ENCODE assay signal across 9 cellular contexts in genomic region chr1:11478571-11479374, GRCh38. TPM values are rescaled to one million over a fixed set of nuclear protein-coding genes. Genes with fewer than 3 reads are reported as not detected.
DNase-seq lines count a peak whose midpoint lies in the region; ATAC-seq, FAIRE-seq and TF ChIP-seq lines count a peak whose summit lies in the region.
"Had no signal": no experiment of that assay in that cellular context is flagged by ENCODE, and none has a peak within 500 bp of the region (broad histone marks: within the 10 kb centered on the region; RNA-seq: fewer than 3 reads in every experiment).

DISP3 (plus strand) TSS chr1:11479155; CDS start chr1:11500993, 21,838 bp downstream.

- no peak for FAIRE-seq in RCC 7860 (lab: Jason Lieb, UNC)
- FAIRE-seq: endometrium had no signal

- ATAC-seq in GM19463 (IDR thresholded peaks at IDR 0.05; ENCODE audit: unreplicated experiment), result peak; percentile 76

- TF ChIP-seq EP300 in Ishikawa (IDR thresholded peaks at IDR 0.05; ENCODE audit: borderline replicate concordance), result peak; percentile 43; the same call in 1 of the 2 replicates

- no peak for TF ChIP-seq RAD21 in Ishikawa (IDR thresholded peaks at IDR 0.05; ENCODE audit: low read depth)

- TF ChIP-seq CTCF in fibroblast of villous mesenchyme (IDR thresholded peaks at IDR 0.05; ENCODE audit: insufficient read depth, low read depth, low read length), result peak; percentile 54

- peak within 1 kb of the TSS; percentile 54 for H3K4me3 ChIP-seq in fibroblast of villous mesenchyme (ENCODE audit: low read depth, low read length)

- DNase-seq in CMK (ENCODE audit: low read depth) (peak; percentile 86), RCC 7860 (ENCODE audit: low spot score) (peak; percentile 53), fibroblast of villous mesenchyme (ENCODE audit: low read depth) (peak; percentile 17), nucleus accumbens (lab: John Stamatoyannopoulos, UW) (peak in 55 of 56 donors; percentile 48 to 93 (median 80)), superior temporal gyrus (ENCODE audit: extremely low spot score) (peak; percentile 75)
- DNase-seq in activated T-helper 9 cell treated with anti-CD3 and anti-CD28 coated beads, Interleukin-2, amount 50 U/mL, for 16 hours (ENCODE audit: low read depth), result peak; percentile 53

TF ChIP-seq in Ishikawa, 13 proteins besides CTCF, POLR2A, EP300 and RAD21:
- TF ChIP-seq NFIC (IDR thresholded peaks at IDR 0.05) (no peak), TCF12 (IDR thresholded peaks at IDR 0.05; ENCODE audit: low read depth) (no peak), FOXM1 (IDR thresholded peaks at IDR 0.05; ENCODE audit: borderline replicate concordance, low read depth) (no peak), CEBPB (IDR thresholded peaks at IDR 0.05) (no peak), USF1 (IDR thresholded peaks at IDR 0.05) (no peak), TAF1 (IDR thresholded peaks at IDR 0.05; ENCODE audit: low read depth) (0 out of 2 replicates have a peak, but pooled peaks have one; percentile 37), REST (IDR thresholded peaks at IDR 0.05; ENCODE audit: low read depth) (peak; percentile 14; the same call in 1 of the 2 replicates), CREB1 (IDR thresholded peaks at IDR 0.05; ENCODE audit: low read depth) (no peak), MAX (IDR thresholded peaks at IDR 0.05) (0 out of 2 replicates have a peak, but pooled peaks have one; percentile 41), ZBTB7A (IDR thresholded peaks at IDR 0.05; ENCODE audit: low read depth) (peak; percentile 49; the same call in 1 of the 2 replicates)
TF ChIP-seq in Ishikawa: peak in this region for 4.

RNA-seq across cellular contexts. Expression of gene DISP3, which starts in this region (rescaled TPM):
- not detected in 2 replicates for total RNA-seq in fibroblast of villous mesenchyme

Comparison
In these comparisons a context has a peak if more than half of its experiments do, and no peak if none do; other contexts are left out.
1. Peak in every context shown above with its lines: DNase-seq, ATAC-seq and H3K4me3 ChIP-seq.
2. Peak in DNase-seq and H3K4me3 ChIP-seq in fibroblast of villous mesenchyme; RNA of the gene not detected or under 1 TPM.
3. DNase-seq: peak in every context shown above with its lines; median percentile 86 in CMK; 80 in nucleus accumbens; 75 in superior temporal gyrus; 53 in RCC 7860; 53 in activated T-helper 9 cell treated with anti-CD3 and anti-CD28 coated beads, Interleukin-2, amount 50 U/mL, for 16 hours; 17 in fibroblast of villous mesenchyme.